Comparison of ENCODE assay signal across 1 cellular context in genomic region chr6:75656479-75656878, GRCh38.
TF ChIP-seq lines count a peak whose summit lies in the region.

No MANE protein-coding gene starts in this region.

TF ChIP-seq in GM23338, 12 proteins besides CTCF, POLR2A, EP300 and RAD21:
- TF ChIP-seq ETS1 (IDR thresholded peaks at IDR 0.05) (no peak), STAT1 (IDR thresholded peaks at IDR 0.05; ENCODE audit: unreplicated experiment) (no peak), ZNF331 (CRISPR knock-in tag; IDR thresholded peaks at IDR 0.05; ENCODE audit: low read depth) (no peak), EZH2phosphoT487 (IDR thresholded peaks at IDR 0.05; ENCODE audit: unreplicated experiment) (no peak)
